ENCODE assay signal across 8 cellular contexts in the genomic region with DNA sequence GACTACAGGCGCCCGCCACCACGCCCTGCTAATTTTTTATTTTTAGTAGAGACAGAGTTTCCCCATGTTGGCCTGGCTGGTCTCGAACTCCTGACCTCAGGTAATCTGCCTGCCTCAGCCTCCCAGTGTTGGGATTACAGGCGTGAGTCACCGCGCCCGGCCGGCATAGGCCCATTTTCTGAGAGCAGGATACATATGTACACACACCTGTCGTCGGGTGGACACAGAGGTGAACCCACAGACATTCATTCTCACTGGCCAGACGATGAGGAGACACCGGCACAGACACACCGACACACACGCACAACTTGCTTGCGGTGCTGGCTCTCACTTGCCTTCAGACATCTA. TPM values are rescaled to one million over a fixed set of nuclear protein-coding genes. Genes with fewer than 3 reads are reported as not detected.
DNase-seq lines count a peak whose midpoint lies in the region; ATAC-seq and TF ChIP-seq lines count a peak whose summit lies in the region.

No MANE protein-coding gene starts in this region.

- no peaks in the 10 kb centered on the region for H3K27me3 Mint-ChIP-seq in Caco-2 (ENCODE audit: insufficient read depth, unreplicated experiment)
- H3K27me3 Mint-ChIP-seq in WTC11 (ENCODE audit: low read depth), result peaks cover 29% of the 10 kb centered on the region
- peaks cover 2% of the 10 kb centered on the region for H3K27me3 Mint-ChIP-seq in glutamatergic neuron (ENCODE audit: unreplicated experiment)

- no peak overlapping the region for H3K27ac ChIP-seq in psoas muscle

- no peak for DNase-seq in Caco-2
- DNase-seq in WTC11 (ENCODE audit: low spot score), result no peak
- no peak for DNase-seq in glutamatergic neuron
- peak in 1 of 2 donors; percentile 47 for DNase-seq in psoas muscle
- DNase-seq in AG20443 (ENCODE audit: low spot score), result no peak
- DNase-seq in NCI-H1092 treated with DMSO at 0.1 percent for 48 hours (lab: John Stamatoyannopoulos, UW), result no peak
- DNase-seq in NCI-H1930 (lab: John Stamatoyannopoulos, UW), result no peak

- TF ChIP-seq CTCF in Caco-2 (IDR thresholded peaks at IDR 0.05; ENCODE audit: insufficient read depth in 1 of 2, low read depth in 1 of 2, low read length in 1 of 2, severe bottlenecking in 1 of 2, unreplicated experiment in 1 of 2) (no peak), WTC11 (IDR thresholded peaks at IDR 0.05) (no peak), glutamatergic neuron (IDR thresholded peaks at IDR 0.05; ENCODE audit: partially characterized antibody, unreplicated experiment) (no peak), psoas muscle (IDR thresholded peaks at IDR 0.05) (no peak)

- CTCF ChIA-PET in Caco-2 (lab: Charles Lee) (interaction anchor here (1.4 kb wide), 1 partner anchor 169 kb away, joined by 7 read pairs; the partner anchor contains the start of genes HECTD3 and UROD), WTC11 (lab: Charles Lee) (interaction anchor here (1.0 to 1.4 kb wide), 3 partner anchors 21 to 461 kb away, joined by 3 to 4 read pairs (median 4); partner anchors contain the start of gene RNU5D-1)

- H3K27ac Mint-ChIP-seq in Caco-2 (ENCODE audit: unreplicated experiment) (no peak overlapping the region), WTC11 (no peak overlapping the region), glutamatergic neuron (ENCODE audit: unreplicated experiment) (peak overlapping the region; percentile 62)

- no peaks in the 10 kb centered on the region for H3K4me1 ChIP-seq in Caco-2
- H3K4me1 ChIP-seq in psoas muscle, result no peaks in the 10 kb centered on the region

- H3K36me3 ChIP-seq in Caco-2 (ENCODE audit: control insufficient read depth, insufficient read depth, low read length) (no peaks in the 10 kb centered on the region), psoas muscle (ENCODE audit: insufficient read depth in 1 of 2, low read depth in 1 of 2) (no peaks in the 10 kb centered on the region)

- BruUV-seq in Caco-2 (replicated peaks; lab: Mats Ljungman, UMichigan), result no TSS peak

- ATAC-seq in WTC11 (no peak), psoas muscle (peak in 3 of 4 donors; percentile 12 to 46 (median 31)), GM18873 (IDR thresholded peaks at IDR 0.05; ENCODE audit: low FRiP score, unreplicated experiment) (no peak)

- H3K27me3 ChIP-seq in Caco-2 (replicated peaks; ENCODE audit: control insufficient read depth, insufficient read depth, low read length), result no peaks in the 10 kb centered on the region
- no peaks in the 10 kb centered on the region for H3K27me3 ChIP-seq in psoas muscle (ENCODE audit: insufficient read depth in 3 of 3, low read length in 2 of 3)

- H3K36me3 Mint-ChIP-seq in Caco-2 (ENCODE audit: insufficient read depth, unreplicated experiment) (peaks cover 5% of the 10 kb centered on the region), WTC11 (no peaks in the 10 kb centered on the region), glutamatergic neuron (ENCODE audit: unreplicated experiment) (peaks cover 5% of the 10 kb centered on the region)

- POLR2A ChIA-PET in Caco-2 (lab: Charles Lee) (no interaction called here), WTC11 (lab: Charles Lee) (interaction anchor here (1.6 to 1.8 kb wide), 2 partner anchors 120 to 170 kb away, joined by 3 to 8 read pairs; partner anchors contain the start of genes HECTD3 and UROD)

- H3K9me3 Mint-ChIP-seq in Caco-2 (ENCODE audit: unreplicated experiment), result no peaks in the 10 kb centered on the region
- H3K9me3 Mint-ChIP-seq in WTC11, result no peaks in the 10 kb centered on the region
- peaks cover 6% of the 10 kb centered on the region for H3K9me3 Mint-ChIP-seq in glutamatergic neuron (ENCODE audit: unreplicated experiment)

- H3K9me3 ChIP-seq in Caco-2, result no peaks in the 10 kb centered on the region
- H3K9me3 ChIP-seq in psoas muscle, result no peaks in the 10 kb centered on the region

- H3K4me1 Mint-ChIP-seq in Caco-2 (ENCODE audit: low read depth, unreplicated experiment), result no peaks in the 10 kb centered on the region
- peaks cover 4% of the 10 kb centered on the region; the same call in 1 of the 2 replicates for H3K4me1 Mint-ChIP-seq in WTC11
- peaks cover 15% of the 10 kb centered on the region for H3K4me1 Mint-ChIP-seq in glutamatergic neuron (ENCODE audit: low read depth, unreplicated experiment)

- H3K4me3 ChIP-seq in Caco-2 (ENCODE audit: low read depth, low read length), result peak overlapping the region; percentile 48
- peak overlapping the region; percentile 70 for H3K4me3 ChIP-seq in psoas muscle

- peak overlapping the region; percentile 71 for H3K4me3 Mint-ChIP-seq in Caco-2 (ENCODE audit: unreplicated experiment)
- peak overlapping the region; percentile 67 for H3K4me3 Mint-ChIP-seq in WTC11
- peak overlapping the region; percentile 93 for H3K4me3 Mint-ChIP-seq in glutamatergic neuron (ENCODE audit: unreplicated experiment)

- 66 to 81% (median 74%) methylated on average over 16 of the region's 16 CpGs for WGBS in psoas muscle, 3 donors

- intact Hi-C loops in Caco-2 (cut with micrococcal nuclease; ENCODE audit: unreplicated experiment), result loop anchor here (2.0 kb wide), 1 partner anchor 168 kb away; the partner anchor contains the start of gene HECTD3
- intact Hi-C loops in psoas muscle (cut with DNase I), result loop anchor here in 1 of 2 donors (5.0 kb wide), 1 partner anchor 455 kb away; no protein-coding TSS in a partner anchor

TF ChIP-seq in WTC11, 78 proteins besides CTCF, POLR2A, EP300 and RAD21:
- TF ChIP-seq E2F1 (CRISPR knock-in tag; IDR thresholded peaks at IDR 0.05) (no peak), RELA (CRISPR knock-in tag; IDR thresholded peaks at IDR 0.05; ENCODE audit: borderline replicate concordance) (no peak), ETV6 (CRISPR knock-in tag; IDR thresholded peaks at IDR 0.05) (no peak), ZNF263 (CRISPR knock-in tag; IDR thresholded peaks at IDR 0.05; ENCODE audit: low read depth) (no peak), GTF2I (CRISPR knock-in tag; conservative IDR thresholded peaks at IDR 0.05) (no peak), ZNF232 (CRISPR knock-in tag; IDR thresholded peaks at IDR 0.05) (no peak), ZNF423 (CRISPR knock-in tag; IDR thresholded peaks at IDR 0.05) (no peak), EMX1 (CRISPR knock-in tag; IDR thresholded peaks at IDR 0.05) (no peak), TCF7 (CRISPR knock-in tag; IDR thresholded peaks at IDR 0.05; ENCODE audit: low read depth) (no peak), ZNF317 (CRISPR knock-in tag; IDR thresholded peaks at IDR 0.05; ENCODE audit: borderline replicate concordance, low read depth) (no peak), JUN (CRISPR knock-in tag; IDR thresholded peaks at IDR 0.05) (no peak)

RNA-seq across cellular contexts. Expression of gene PTCH2, which starts 0.7 kb away (rescaled TPM):
- total RNA-seq in Caco-2 (2022) (0.44 and 0.48 TPM in 2 replicates), WTC11 (2021) (0.71 to 1.1 TPM (median 0.96 TPM) in 3 replicates), glutamatergic neuron (ENCODE audit: unreplicated experiment) (20.3 TPM), psoas muscle (1 to 10 TPM in 1 of 4 donors, under 1 TPM in 3; 0.12 to 1.0 (median 0.36) TPM)
- polyA plus RNA-seq in psoas muscle, result under 1 TPM; 0.31 to 0.55 (median 0.35) TPM

RNA-seq across cellular contexts. Expression of gene BTBD19, which starts 34.1 kb away (rescaled TPM):
- total RNA-seq in Caco-2 (2022) (0.53 and 1.6 TPM in 2 replicates), WTC11 (2021) (1.7 to 2.0 TPM (median 1.8 TPM) in 3 replicates), glutamatergic neuron (ENCODE audit: unreplicated experiment) (5.9 TPM), psoas muscle (1 to 10 TPM in 3 of 4 donors, under 1 TPM in 1; 0.76 to 1.8 (median 1.3) TPM)
- polyA plus RNA-seq in psoas muscle, result 1 to 10 TPM in 2 of 3 donors, under 1 TPM in 1; 0.35 to 1.4 (median 1.2) TPM

RNA-seq across cellular contexts. Expression of gene DYNLT4, which starts 35.2 kb away (rescaled TPM):
- total RNA-seq in Caco-2 (2022), result not detected in 2 replicates
- total RNA-seq in WTC11 (2021), result 0.31 to 0.62 TPM (median 0.57 TPM) in 3 replicates
- total RNA-seq in glutamatergic neuron (ENCODE audit: unreplicated experiment), result not detected
- under 1 TPM in 2 of 4 donors, not detected in 2; 0.32 to 0.59 TPM for total RNA-seq in psoas muscle
- polyA plus RNA-seq in psoas muscle, result under 1 TPM; 0.06 to 0.42 (median 0.11) TPM

RNA-seq across cellular contexts. Expression of gene PLK3, which starts 42.2 kb away (rescaled TPM):
- total RNA-seq in Caco-2 (2022) (3.2 and 5.2 TPM in 2 replicates), WTC11 (2021) (10.1 to 16.4 TPM (median 12.0 TPM) in 3 replicates), glutamatergic neuron (ENCODE audit: unreplicated experiment) (89.3 TPM), psoas muscle (1 to 10 TPM; 3.7 to 7.1 (median 4.7) TPM)
- polyA plus RNA-seq in psoas muscle, result 1 to 10 TPM; 3.0 to 8.3 (median 3.5) TPM

RNA-seq across cellular contexts. Expression of gene BEST4, which starts 54.4 kb away (rescaled TPM):
- total RNA-seq in Caco-2 (2022) (not detected in 2 replicates), WTC11 (2021) (1.6 to 1.7 TPM (median 1.6 TPM) in 3 replicates), glutamatergic neuron (ENCODE audit: unreplicated experiment) (0.88 TPM), psoas muscle (not detected)
- polyA plus RNA-seq in psoas muscle, result under 1 TPM in 1 of 3 donors, not detected in 2; 0.08 TPM

Comparison
In these comparisons a context has a peak if more than half of its experiments do, and no peak if none do; other contexts are left out.
1. ATAC-seq: peak in psoas muscle (3 of 4); none in WTC11 (single experiment) and GM18873 (single experiment).
2. RNA of gene PTCH2, which starts 0.7 kb away (total RNA-seq): 20.3 TPM in glutamatergic neuron (single experiment); 0.71 to 1.1 TPM in WTC11, 0.12 to 1.0 TPM in psoas muscle and 0.44 to 0.48 TPM in Caco-2; every median in the first group is over 10 times any median in the second.
3. Peak in every context shown above with its lines, with median percentiles within 50 percentile points of each other: H3K4me3 Mint-ChIP-seq.